19 cellular contexts compared by ENCODE assay signal in the genomic region with DNA sequence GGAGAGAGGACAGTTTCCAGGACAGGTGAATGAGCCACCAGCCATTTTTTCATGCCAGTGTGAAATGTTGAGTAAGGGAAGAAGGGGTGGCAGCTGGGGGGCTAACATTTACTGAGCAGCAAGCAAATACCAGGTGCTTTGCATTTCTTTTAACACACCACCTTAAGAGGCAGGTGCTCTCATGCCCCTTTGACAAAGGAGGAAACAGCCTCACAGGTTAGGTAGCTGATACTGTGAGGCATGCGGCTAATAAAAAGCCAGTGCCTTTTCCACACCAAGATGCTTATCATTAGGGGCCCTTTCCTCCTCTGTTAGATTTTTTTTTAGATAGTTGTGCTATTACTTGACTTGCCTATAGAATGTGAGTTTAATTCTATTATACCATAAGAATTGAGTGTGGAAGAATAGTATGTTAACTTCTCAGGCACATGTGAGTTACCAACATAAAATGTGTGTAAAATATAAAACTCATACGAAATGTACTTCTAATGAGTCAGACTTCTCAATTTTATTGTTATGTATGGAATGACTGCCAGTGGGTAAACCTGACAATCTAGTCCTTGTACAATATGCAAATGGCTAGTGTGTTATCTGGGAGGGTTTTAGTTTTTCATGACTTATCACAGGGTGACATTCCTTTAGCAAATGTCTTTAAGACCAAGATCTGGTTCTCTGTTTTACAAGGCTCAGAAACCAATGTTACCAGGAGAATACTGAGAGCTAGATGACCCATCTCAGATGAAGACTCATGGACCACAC.
DNase-seq lines count a peak whose midpoint lies in the region; ATAC-seq and TF ChIP-seq lines count a peak whose summit lies in the region.
"Had no signal": no experiment of that assay in that cellular context is flagged by ENCODE, and none has a peak within 500 bp of the region (broad histone marks: within the 10 kb centered on the region; RNA-seq: fewer than 3 reads in every experiment).

No MANE protein-coding gene starts in this region.

- CTCF ChIA-PET in PC-3 (lab: Charles Lee), result no interaction called here

- WGBS in hepatocyte (ENCODE audit: low lambda C conversion rate, missing lambda C conversion rate), result 63% methylated on average over 2 of the region's 2 CpGs

- H3K36me3 ChIP-seq in PC-3 (ENCODE audit: low read depth, low read length), result no peaks in the 10 kb centered on the region
- no peaks in the 10 kb centered on the region for H3K36me3 ChIP-seq in hepatocyte (replicated peaks; ENCODE audit: insufficient read depth, low read depth)
- H3K36me3 ChIP-seq: transverse colon had no signal

- peak; percentile 90 for ATAC-seq in PC-3
- ATAC-seq: body of pancreas; CD8-positive, alpha-beta T cell; left ventricle myocardium superior; natural killer cell; Right ventricle myocardium inferior had no signal

- H3K4me3 ChIP-seq in PC-3 (ENCODE audit: low read length), result no peak overlapping the region
- no peak overlapping the region for H3K4me3 ChIP-seq in hepatocyte
- H3K4me3 ChIP-seq: body of pancreas, transverse colon had no signal

- H3K27ac ChIP-seq in PC-3 (ENCODE audit: low read length) (peak overlapping the region; percentile 61), hepatocyte (peak overlapping the region; percentile 45)
- H3K27ac ChIP-seq: 22Rv1, body of pancreas, transverse colon had no signal

- POLR2A ChIA-PET in PC-3 (lab: Charles Lee; ENCODE audit: unreplicated experiment), result no interaction called here

- H3K9me3 ChIP-seq in PC-3 (ENCODE audit: low read length) (no peaks in the 10 kb centered on the region), hepatocyte (ENCODE audit: low read depth) (no peaks in the 10 kb centered on the region)
- H3K9me3 ChIP-seq: body of pancreas, transverse colon had no signal

- intact Hi-C loops in PC-3 (cut with micrococcal nuclease), result no loop called here

- H3K9me2 ChIP-seq in PC-3 (replicated peaks; ENCODE audit: low read length) (no peaks in the 10 kb centered on the region), hepatocyte (replicated peaks; ENCODE audit: insufficient read depth) (no peaks in the 10 kb centered on the region)

- no peaks in the 10 kb centered on the region for H3K9me3 Mint-ChIP-seq in HFFc6
- H3K9me3 Mint-ChIP-seq: activated T-helper 2 cell treated with anti-CD3 and anti-CD28 coated beads, Interferon-gamma antibody, Interleukin-2, Interleukin-4, amounts not matched to agents 10 μg/mL and 5 μg/mL and 100 μg/mL, durations not matched to agents 14 hours and 24 hours and 36 hours; CD8-positive, alpha-beta T cell; natural killer cell; T-helper 1 cell treated with Interleukin-12 subunit alpha and Interleukin-12 subunit beta and Interleukin-4 antibody, amounts not matched to agents 30 μg/mL and 1 μg/mL, for 36 hours had no signal

- H3K9ac ChIP-seq in PC-3 (ENCODE audit: low read length), result no peak overlapping the region

- no peaks in the 10 kb centered on the region for H4K20me1 ChIP-seq in PC-3 (ENCODE audit: low read length)
- H4K20me1 ChIP-seq in hepatocyte (ENCODE audit: insufficient read depth, poor library complexity, severe bottlenecking), result peaks cover 12% of the 10 kb centered on the region

- H3K79me2 ChIP-seq in PC-3 (ENCODE audit: low read length) (0 out of 2 replicates have a peak, but pooled peaks cover 6% of the 10 kb centered on the region), hepatocyte (peaks cover 79% of the 10 kb centered on the region)

- H3K36me3 Mint-ChIP-seq in HFFc6 (ENCODE audit: low read depth), result no peaks in the 10 kb centered on the region
- H3K36me3 Mint-ChIP-seq: natural killer cell had no signal

- H3K27ac Mint-ChIP-seq in HFFc6, result peak overlapping the region; percentile 16; the same call in 1 of the 2 replicates
- H3K27ac Mint-ChIP-seq: activated T-helper 2 cell treated with anti-CD3 and anti-CD28 coated beads, Interferon-gamma antibody, Interleukin-2, Interleukin-4, amounts not matched to agents 10 μg/mL and 5 μg/mL and 100 μg/mL, durations not matched to agents 14 hours and 24 hours and 36 hours; CD8-positive, alpha-beta T cell; T-helper 1 cell treated with Interleukin-12 subunit alpha and Interleukin-12 subunit beta and Interleukin-4 antibody, amounts not matched to agents 30 μg/mL and 1 μg/mL, for 36 hours had no signal

- H3K4me1 Mint-ChIP-seq in HFFc6 (ENCODE audit: low read depth), result peaks cover 35% of the 10 kb centered on the region

- H2AFZ ChIP-seq in PC-3 (ENCODE audit: low read length) (0 out of 2 replicates have a peak overlapping the region, but pooled peaks have one; percentile 33), hepatocyte (no peak overlapping the region)

- no peaks in the 10 kb centered on the region for H3K27me3 ChIP-seq in PC-3 (ENCODE audit: low read length)
- H3K27me3 ChIP-seq in hepatocyte, result no peaks in the 10 kb centered on the region
- H3K27me3 ChIP-seq: body of pancreas, transverse colon had no signal

- no TSS peak for BruUV-seq in PC-3 (replicated peaks; lab: Mats Ljungman, UMichigan)

- H3F3A ChIP-seq in PC-3 (ENCODE audit: low read length, unreplicated experiment), result no peaks in the 10 kb centered on the region

- DNase-seq in DMS53 (lab: John Stamatoyannopoulos, UW), result peak; percentile 16
- no peak for DNase-seq in DMS53 treated with DMSO at 0.1 percent for 48 hours (lab: John Stamatoyannopoulos, UW; ENCODE audit: unreplicated experiment)
- DNase-seq in HFFc6, result peak; percentile 26
- peak; percentile 81 for DNase-seq in PC-3
- DNase-seq in hepatocyte (ENCODE audit: low spot score), result peak; percentile 26
- DNase-seq in NCI-H187 (lab: John Stamatoyannopoulos, UW), result no peak
- no peak for DNase-seq in central memory CD4-positive, alpha-beta T cell
- no peak for DNase-seq in AG20443 (ENCODE audit: low spot score)
- DNase-seq: body of pancreas; CD8-positive, alpha-beta T cell; left ventricle myocardium superior; MV-4-11; natural killer cell; NCI-H524; transverse colon had no signal

- TF ChIP-seq CTCF in HFFc6 (IDR thresholded peaks at IDR 0.05) (no peak), PC-3 (conservative IDR thresholded peaks at IDR 0.05; ENCODE audit: low read depth, low read length) (no peak), hepatocyte (IDR thresholded peaks at IDR 0.05; ENCODE audit: poor library complexity) (no peak)

- H3K4me1 ChIP-seq in PC-3 (ENCODE audit: insufficient read depth, low read length) (peaks cover 21% of the 10 kb centered on the region), hepatocyte (ENCODE audit: insufficient read depth) (no peaks in the 10 kb centered on the region)

- peaks cover 1% of the 10 kb centered on the region; the same call in 1 of the 2 replicates for H3K27me3 Mint-ChIP-seq in HFFc6 (ENCODE audit: insufficient read depth)

- H3K4me3 Mint-ChIP-seq in HFFc6, result no peak overlapping the region
- H3K4me3 Mint-ChIP-seq: CD8-positive, alpha-beta T cell; natural killer cell; T-helper 1 cell treated with Interleukin-12 subunit alpha and Interleukin-12 subunit beta and Interleukin-4 antibody, amounts not matched to agents 30 μg/mL and 1 μg/mL, for 36 hours had no signal

- peak overlapping the region; percentile 62 for H3K4me2 ChIP-seq in PC-3 (ENCODE audit: low read length)
- H3K4me2 ChIP-seq in hepatocyte, result no peak overlapping the region

Comparison
In these comparisons a context has a peak if more than half of its experiments do, and no peak if none do; other contexts are left out.
1. DNase-seq: peak in DMS53 (single experiment), HFFc6 (single experiment), PC-3 (single experiment) and hepatocyte (single experiment); none in DMS53 treated with DMSO at 0.1 percent for 48 hours (single experiment), NCI-H187 (0 of 2), central memory CD4-positive, alpha-beta T cell (single experiment) and AG20443 (single experiment).